34 cellular contexts compared by ENCODE assay signal in the genomic region with DNA sequence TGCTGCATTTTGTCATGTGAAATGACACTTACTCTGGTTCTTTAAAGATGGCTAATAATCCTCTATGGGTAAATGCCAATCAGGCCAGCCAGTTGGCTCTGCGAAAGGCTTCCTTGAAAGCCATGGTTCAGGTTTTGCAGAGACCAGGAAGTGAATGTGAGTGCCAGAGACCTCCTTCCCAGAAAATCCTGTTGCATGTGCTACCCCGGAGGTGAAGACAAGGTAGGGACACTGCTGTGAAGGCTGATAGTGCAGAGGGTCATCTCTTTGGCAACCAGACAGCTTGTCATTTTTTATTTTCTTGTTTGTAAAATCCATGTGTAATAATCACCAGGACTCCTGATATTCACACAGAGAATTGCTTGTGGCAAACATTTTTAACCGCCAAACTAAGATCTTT.
"Had no signal": no experiment of that assay in that cellular context is flagged by ENCODE, and none has a peak within 500 bp of the region (broad histone marks: within the 10 kb centered on the region; RNA-seq: fewer than 3 reads in every experiment).

No MANE protein-coding gene starts in this region.

- H3K36me3 ChIP-seq: brain microvascular endothelial cell, MG63, Peyer's patch had no signal

- H3K27me3 Mint-ChIP-seq: activated CD8-positive, alpha-beta memory T cell treated with anti-CD3 and anti-CD28 coated beads, Interleukin-2, amount 10 ng/mL, durations not matched to agents 7 days and 5 days; activated naive CD8-positive, alpha-beta T cell treated with anti-CD3 and anti-CD28 coated beads for 36 hours; central memory CD8-positive, alpha-beta T cell had no signal

- H3K4me3 ChIP-seq: MG63, Peyer's patch, SJSA1 had no signal

- H3K9me3 Mint-ChIP-seq: activated CD4-positive, alpha-beta memory T cell treated with anti-CD3 and anti-CD28 coated beads, Interleukin-2, amount 10 ng/mL, durations not matched to agents 7 days and 5 days; activated naive CD8-positive, alpha-beta T cell treated with anti-CD3 and anti-CD28 coated beads for 36 hours; central memory CD8-positive, alpha-beta T cell; T-helper 1 cell treated with Interleukin-12 subunit alpha and Interleukin-12 subunit beta and Interleukin-4 antibody, amounts not matched to agents 30 μg/mL and 1 μg/mL, for 36 hours had no signal

- H3K27me3 ChIP-seq: brain microvascular endothelial cell, MG63, Peyer's patch, SJSA1 had no signal

- DNase-seq: activated CD4-positive, alpha-beta memory T cell treated with anti-CD3 and anti-CD28 coated beads, Interleukin-2, amount 10 ng/mL, durations not matched to agents 7 days and 5 days; activated CD4-positive, alpha-beta T cell treated with anti-CD3 and anti-CD28 coated beads for 1 hour; activated CD4-positive, alpha-beta T cell treated with anti-CD3 and anti-CD28 coated beads for 48 hours; activated CD4-positive, CD25-positive, alpha-beta regulatory T cell; activated CD8-positive, alpha-beta memory T cell treated with anti-CD3 and anti-CD28 coated beads for 24 hours; activated CD8-positive, alpha-beta memory T cell treated with anti-CD3 and anti-CD28 coated beads, Interleukin-2, amount 10 ng/mL, durations not matched to agents 7 days and 5 days; activated CD8-positive, alpha-beta memory T cell treated with anti-CD3 and anti-CD28 coated beads, Interleukin-2, amount 50 U/mL, for 48 hours; activated effector memory CD4-positive, alpha-beta T cell treated with Interleukin-2 at 50 U/mL for 16 hours; activated naive CD4-positive, alpha-beta T cell; activated naive CD4-positive, alpha-beta T cell treated with anti-CD3 and anti-CD28 coated beads, Interleukin-2, amount 50 U/mL, for 16 hours; activated naive CD8-positive, alpha-beta T cell treated with anti-CD3 and anti-CD28 coated beads for 36 hours; activated T-cell treated with anti-CD3 and anti-CD28 coated beads, Interleukin-2, amount 50 U/mL, for 48 hours; amniotic stem cell; aorta; brain microvascular endothelial cell; Karpas-422; MG63; NCI-H1048; NCI-H1105 treated with DMSO at 0.1 percent for 48 hours; NCI-H1436; NCI-H1694 treated with DMSO at 0.1 percent for 48 hours; NCI-H2029; NCI-H345; NCI-H524 treated with DMSO at 0.1 percent for 48 hours; NK-92 treated with Interleukin-12 subunit alpha and Interleukin-12 subunit beta, amount 100 ng/mL, for 24 hours; PC-3; Peyer's patch; RPMI8226; SHP77 treated with DMSO at 0.1 percent for 48 hours; SK-N-SH had no signal

- H3K4me2 ChIP-seq: SK-N-SH had no signal

- H3K36me3 Mint-ChIP-seq: activated CD8-positive, alpha-beta memory T cell treated with anti-CD3 and anti-CD28 coated beads, Interleukin-2, amount 10 ng/mL, durations not matched to agents 7 days and 5 days had no signal

- H3K27ac ChIP-seq: brain microvascular endothelial cell, Peyer's patch, SJSA1, VCaP had no signal

- H3K9me2 ChIP-seq: SK-N-SH had no signal

- H3K27ac Mint-ChIP-seq: activated CD4-positive, alpha-beta memory T cell treated with anti-CD3 and anti-CD28 coated beads, Interleukin-2, amount 10 ng/mL, durations not matched to agents 7 days and 5 days; activated CD8-positive, alpha-beta memory T cell treated with anti-CD3 and anti-CD28 coated beads, Interleukin-2, amount 10 ng/mL, durations not matched to agents 7 days and 5 days; activated naive CD8-positive, alpha-beta T cell treated with anti-CD3 and anti-CD28 coated beads for 36 hours; T-helper 1 cell treated with Interleukin-12 subunit alpha and Interleukin-12 subunit beta and Interleukin-4 antibody, amounts not matched to agents 30 μg/mL and 1 μg/mL, for 36 hours had no signal

- H3K4me3 Mint-ChIP-seq: activated CD4-positive, alpha-beta memory T cell treated with anti-CD3 and anti-CD28 coated beads, Interleukin-2, amount 10 ng/mL, durations not matched to agents 7 days and 5 days; activated CD8-positive, alpha-beta memory T cell treated with anti-CD3 and anti-CD28 coated beads, Interleukin-2, amount 10 ng/mL, durations not matched to agents 7 days and 5 days; activated naive CD8-positive, alpha-beta T cell treated with anti-CD3 and anti-CD28 coated beads for 36 hours; central memory CD8-positive, alpha-beta T cell; T-helper 1 cell treated with Interleukin-12 subunit alpha and Interleukin-12 subunit beta and Interleukin-4 antibody, amounts not matched to agents 30 μg/mL and 1 μg/mL, for 36 hours had no signal

- ATAC-seq: activated CD8-positive, alpha-beta memory T cell treated with anti-CD3 and anti-CD28 coated beads, Interleukin-2, amount 10 ng/mL, durations not matched to agents 7 days and 5 days; PC-3 had no signal
